11 cellular contexts compared by ENCODE assay signal in genomic region chr12:65685514-65685913, GRCh38.
DNase-seq lines count a peak whose midpoint lies in the region; ATAC-seq and TF ChIP-seq lines count a peak whose summit lies in the region.
"Had no signal": no experiment of that assay in that cellular context is flagged by ENCODE, and none has a peak within 500 bp of the region (broad histone marks: within the 10 kb centered on the region; RNA-seq: fewer than 3 reads in every experiment).

No MANE protein-coding gene starts in this region.

- H3K4me3 ChIP-seq in cardiac muscle cell: no peak overlapping the region
- H3K4me3 ChIP-seq in uterus: no peak overlapping the region

- H3K4me1 ChIP-seq in cardiac muscle cell (ENCODE audit: low read depth): no peaks in the 10 kb centered on the region
- no peaks in the 10 kb centered on the region for H3K4me1 ChIP-seq in uterus

- intact Hi-C loops in left ventricle myocardium superior (cut with micrococcal nuclease) (no loop called here), uterus (cut with DNase I; ENCODE audit: low total_unique reads) (no loop called here)

- no peaks in the 10 kb centered on the region for H3K36me3 ChIP-seq in cardiac muscle cell
- H3K36me3 ChIP-seq in uterus: no peaks in the 10 kb centered on the region

- DNase-seq in cardiac muscle cell (ENCODE audit: low read depth in 1 of 2, low spot score in 1 of 2) (peak; percentile 43 to 60), left ventricle myocardium superior (no peak), RPMI7951 (ENCODE audit: low read depth) (peak; percentile 61), fibroblast of the conjunctiva (ENCODE audit: low read depth) (peak; percentile 44), uterus (no peak), NCI-H524 treated with DMSO at 0.1 percent for 48 hours (lab: John Stamatoyannopoulos, UW) (no peak), NCI-H2196 (lab: John Stamatoyannopoulos, UW; ENCODE audit: unreplicated experiment) (no peak)
- DNase-seq in stimulated activated CD4-positive, alpha-beta T cell treated with anti-CD3 and anti-CD28 coated beads, Interleukin-1b, Interleukin-23, amount 100 ng/mL, for 48 hours: no peak
- DNase-seq: activated naive CD8-positive, alpha-beta T cell treated with anti-CD3 and anti-CD28 coated beads, Interleukin-2, amount 10 ng/mL, durations not matched to agents 7 days and 5 days; NCI-H1092 treated with DMSO at 0.1 percent for 48 hours; stimulated activated CD4-positive, alpha-beta T cell treated with anti-CD3 and anti-CD28 coated beads, Interleukin-12 subunit alpha, Interleukin-12 subunit beta, amount 100 ng/mL, for 4 hours had no signal

- H3K27ac ChIP-seq in cardiac muscle cell (no peak overlapping the region), uterus (no peak overlapping the region)

- H3K9me3 ChIP-seq in cardiac muscle cell (ENCODE audit: low read depth): no peaks in the 10 kb centered on the region
- H3K9me3 ChIP-seq in uterus: no peaks in the 10 kb centered on the region

- peak; percentile 71 for TF ChIP-seq CTCF in cardiac muscle cell (IDR thresholded peaks at IDR 0.05; ENCODE audit: low read depth, low read length)
- TF ChIP-seq CTCF in uterus (IDR thresholded peaks at IDR 0.05): peak in 3 of 4 experiments; percentile 7 to 26 (median 8)

- no peak for ATAC-seq in left ventricle myocardium superior

- H3K27me3 ChIP-seq in cardiac muscle cell (no peaks in the 10 kb centered on the region), uterus (no peaks in the 10 kb centered on the region)

- no peak for TF ChIP-seq POLR2A in uterus (IDR thresholded peaks at IDR 0.05)

Comparison
In these comparisons a context has a peak if more than half of its experiments do, and no peak if none do; other contexts are left out.
1. DNase-seq: peak in cardiac muscle cell (2 of 2), RPMI7951 (single experiment) and fibroblast of the conjunctiva (single experiment); none in left ventricle myocardium superior (single experiment), uterus (0 of 2), NCI-H524 treated with DMSO at 0.1 percent for 48 hours (single experiment), NCI-H2196 (single experiment) and stimulated activated CD4-positive, alpha-beta T cell treated with anti-CD3 and anti-CD28 coated beads, Interleukin-1b, Interleukin-23, amount 100 ng/mL, for 48 hours (single experiment).